In genomic region chr6:7671581-7671980, GRCh38 we compare ENCODE assay signal across 1 cellular context.
TF ChIP-seq lines count a peak whose summit lies in the region.

No MANE protein-coding gene starts in this region.

TF ChIP-seq in endothelial cell of umbilical vein, 7 proteins besides CTCF, POLR2A, EP300 and RAD21:
- TF ChIP-seq EZH2 (IDR thresholded peaks at IDR 0.05; ENCODE audit: borderline replicate concordance, low read depth, low read length, severe bottlenecking), result no peak
- TF ChIP-seq MAX (IDR thresholded peaks at IDR 0.05; ENCODE audit: insufficient read depth, insufficient read length), result no peak
- no peak for TF ChIP-seq POLR2AphosphoS5 (IDR thresholded peaks at IDR 0.05; ENCODE audit: insufficient read depth, low read depth, low read length)
- no peak for TF ChIP-seq MYC (IDR thresholded peaks at IDR 0.05; ENCODE audit: low read depth, low read length)
- TF ChIP-seq JUN (IDR thresholded peaks at IDR 0.05; ENCODE audit: borderline replicate concordance, insufficient read depth, insufficient read length, low read depth), result no peak
- TF ChIP-seq FOS (IDR thresholded peaks at IDR 0.05; ENCODE audit: borderline replicate concordance, insufficient read depth, low read length), result no peak
- no peak for TF ChIP-seq GATA2 (IDR thresholded peaks at IDR 0.05; ENCODE audit: insufficient read depth, insufficient read length, low read depth, low read length)
